Comparison of ENCODE assay signal across 9 cellular contexts in genomic region chr4:23945521-23946017, GRCh38. TPM values are rescaled to one million over a fixed set of nuclear protein-coding genes. Genes with fewer than 3 reads are reported as not detected.
A peak's percentile ranks its signal among the peaks of the same experiment; 100 is the strongest.
DNase-seq lines count a peak whose midpoint lies in the region; ATAC-seq and TF ChIP-seq lines count a peak whose summit lies in the region.
"Had no signal": no experiment of that assay in that cellular context is flagged by ENCODE, and none has a peak within 500 bp of the region (broad histone marks: within the 10 kb centered on the region; RNA-seq: fewer than 3 reads in every experiment).

No MANE protein-coding gene starts in this region.

- no peak for TF ChIP-seq POLR2A in esophagus muscularis mucosa (IDR thresholded peaks at IDR 0.05; ENCODE audit: low read depth)

- H3K4me1 Mint-ChIP-seq in osteocyte (ENCODE audit: unreplicated experiment), result peaks cover 17% of the 10 kb centered on the region
- H3K4me1 Mint-ChIP-seq in activated naive CD8-positive, alpha-beta T cell treated with anti-CD3 and anti-CD28 coated beads for 36 hours, result no peaks in the 10 kb centered on the region

- no peaks in the 10 kb centered on the region for H3K9me3 Mint-ChIP-seq in osteocyte (ENCODE audit: unreplicated experiment)
- H3K9me3 Mint-ChIP-seq in activated naive CD8-positive, alpha-beta T cell treated with anti-CD3 and anti-CD28 coated beads for 36 hours, result no peaks in the 10 kb centered on the region
- H3K9me3 Mint-ChIP-seq: mesothelial cell of epicardium had no signal

- TF ChIP-seq CTCF in esophagus muscularis mucosa (IDR thresholded peaks at IDR 0.05), result no peak
- TF ChIP-seq CTCF in osteocyte (IDR thresholded peaks at IDR 0.05), result no peak

- 69% methylated on average over 6 of the region's 6 CpGs for WGBS in esophagus muscularis mucosa

- no peak overlapping the region for H3K4me3 ChIP-seq in esophagus muscularis mucosa

- H3K36me3 Mint-ChIP-seq in osteocyte (ENCODE audit: unreplicated experiment), result no peaks in the 10 kb centered on the region
- H3K36me3 Mint-ChIP-seq in activated naive CD8-positive, alpha-beta T cell treated with anti-CD3 and anti-CD28 coated beads for 36 hours, result no peaks in the 10 kb centered on the region
- H3K36me3 Mint-ChIP-seq: mesothelial cell of epicardium had no signal

- no peaks in the 10 kb centered on the region for H3K36me3 ChIP-seq in esophagus muscularis mucosa

- H3K27ac ChIP-seq in esophagus muscularis mucosa (replicated peaks in 1 of 4), result peak overlapping the region; percentile 67 to 82 (median 75)

- H3K4me3 Mint-ChIP-seq in osteocyte (ENCODE audit: unreplicated experiment), result no peak overlapping the region
- no peak overlapping the region for H3K4me3 Mint-ChIP-seq in activated naive CD8-positive, alpha-beta T cell treated with anti-CD3 and anti-CD28 coated beads for 36 hours
- H3K4me3 Mint-ChIP-seq: mesothelial cell of epicardium had no signal

- H3K4me1 ChIP-seq in esophagus muscularis mucosa, result peaks cover 8 to 34% (median 31%) of the 10 kb centered on the region in 4 donors

- no peaks in the 10 kb centered on the region for H3K27me3 ChIP-seq in esophagus muscularis mucosa

- no peaks in the 10 kb centered on the region for H3K9me3 ChIP-seq in esophagus muscularis mucosa

- peak overlapping the region; percentile 33 for H3K27ac Mint-ChIP-seq in osteocyte (ENCODE audit: unreplicated experiment)
- no peak overlapping the region for H3K27ac Mint-ChIP-seq in activated naive CD8-positive, alpha-beta T cell treated with anti-CD3 and anti-CD28 coated beads for 36 hours
- H3K27ac Mint-ChIP-seq: mesothelial cell of epicardium had no signal

- ATAC-seq in HG03039 (IDR thresholded peaks at IDR 0.05; ENCODE audit: unreplicated experiment) (no peak), GM18873 (IDR thresholded peaks at IDR 0.05; ENCODE audit: low FRiP score, unreplicated experiment) (no peak)

- H3K27me3 Mint-ChIP-seq in osteocyte (ENCODE audit: unreplicated experiment), result no peaks in the 10 kb centered on the region
- no peaks in the 10 kb centered on the region for H3K27me3 Mint-ChIP-seq in activated naive CD8-positive, alpha-beta T cell treated with anti-CD3 and anti-CD28 coated beads for 36 hours

- peak; percentile 69 for DNase-seq in EL
- peak; percentile 81 to 95 for DNase-seq in NOMO-1 (lab: John Stamatoyannopoulos, UW; ENCODE audit: unreplicated experiment in 2 of 2)
- no peak for DNase-seq in esophagus muscularis mucosa (ENCODE audit: extremely low spot score)
- DNase-seq in osteocyte (ENCODE audit: extremely low spot score, unreplicated experiment), result no peak
- no peak for DNase-seq in activated naive CD8-positive, alpha-beta T cell treated with anti-CD3 and anti-CD28 coated beads for 36 hours
- no peak for DNase-seq in OCI-M2 (lab: John Stamatoyannopoulos, UW; ENCODE audit: unreplicated experiment)

- intact Hi-C loops in esophagus muscularis mucosa (cut with DNase I), result no loop called here

- TF ChIP-seq EP300 in esophagus muscularis mucosa (IDR thresholded peaks at IDR 0.05), result no peak

RNA-seq across cellular contexts. Expression of gene PPARGC1A, which starts 55.7 kb away (rescaled TPM):
- total RNA-seq in esophagus muscularis mucosa, result 10 to 100 TPM; 13.8 to 22.8 (median 17.1) TPM
- total RNA-seq in osteocyte, result 10.2 and 11.8 TPM in 2 replicates
- total RNA-seq in activated naive CD8-positive, alpha-beta T cell treated with anti-CD3 and anti-CD28 coated beads for 36 hours, result not detected

Comparison
In these comparisons a context has a peak if more than half of its experiments do, and no peak if none do; other contexts are left out.
1. DNase-seq: peak in EL (single experiment) and NOMO-1 (2 of 2); none in esophagus muscularis mucosa (single experiment), osteocyte (single experiment), activated naive CD8-positive, alpha-beta T cell treated with anti-CD3 and anti-CD28 coated beads for 36 hours (single experiment) and OCI-M2 (single experiment).
2. RNA of gene PPARGC1A, which starts 55.7 kb away (total RNA-seq): 13.8 to 22.8 TPM in esophagus muscularis mucosa and 10.2 to 11.8 TPM in osteocyte; not detected in activated naive CD8-positive, alpha-beta T cell treated with anti-CD3 and anti-CD28 coated beads for 36 hours; every median in the first group is over 10 times any median in the second.